In the genomic region with DNA sequence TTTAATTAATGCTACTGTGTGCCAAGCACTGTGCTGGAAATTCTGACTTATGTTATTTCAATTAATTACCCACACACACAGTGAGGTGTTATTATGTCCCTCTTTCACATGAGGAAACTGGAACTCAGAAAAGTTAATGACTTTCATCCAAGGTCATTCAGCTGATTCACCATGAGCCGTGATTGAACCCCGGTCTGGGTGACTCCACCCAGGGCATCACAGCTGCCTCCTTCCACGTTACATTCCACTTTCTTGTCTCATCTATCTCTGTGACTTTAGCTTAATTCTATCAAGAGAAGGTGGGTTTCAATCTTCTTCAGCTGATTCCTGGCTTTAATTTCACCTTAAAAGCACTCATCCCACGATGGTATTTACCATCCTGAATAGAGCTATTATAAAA, we compare ENCODE assay signal across 8 cellular contexts.
"Had no signal": no experiment of that assay in that cellular context is flagged by ENCODE, and none has a peak within 500 bp of the region (broad histone marks: within the 10 kb centered on the region; RNA-seq: fewer than 3 reads in every experiment).

No MANE protein-coding gene starts in this region.

- H3K4me3 ChIP-seq: GM23338 had no signal

- H3K27ac ChIP-seq: HL-60 had no signal

- DNase-seq: H9, HCEC 1CT had no signal

- H3K27ac Mint-ChIP-seq: GM23338, H9, IgD-negative memory B cell had no signal

- FAIRE-seq: H1, H54, HepG2 had no signal

- H3K36me3 Mint-ChIP-seq: IgD-negative memory B cell had no signal

- H3K4me3 Mint-ChIP-seq: GM23338, IgD-negative memory B cell had no signal

- H3K9me3 Mint-ChIP-seq: GM23338, H9 had no signal
